1 cellular context compared by ENCODE assay signal in the genomic region with DNA sequence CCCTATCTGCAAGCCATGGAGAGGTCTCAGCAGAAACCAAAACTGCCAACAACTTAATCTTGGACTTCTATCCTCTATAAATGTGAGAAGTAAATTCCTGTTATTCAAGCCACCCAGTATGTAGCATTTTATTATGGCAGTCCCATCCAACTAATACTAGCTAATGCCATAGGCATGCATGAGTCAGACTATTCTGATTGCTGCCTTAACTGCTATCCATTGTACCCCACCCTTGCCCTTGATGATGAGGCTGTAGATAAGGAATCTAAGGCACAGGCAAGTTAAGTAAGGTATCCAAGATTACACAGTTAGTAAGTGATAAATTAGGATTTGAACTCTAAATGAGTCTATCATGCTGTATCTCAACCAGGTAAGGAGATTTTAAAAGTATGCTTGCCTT.
TF ChIP-seq lines count a peak whose summit lies in the region.

No MANE protein-coding gene starts in this region.

TF ChIP-seq in IMR-90, 13 proteins besides CTCF, POLR2A, EP300 and RAD21 (continued from another document):
- TF ChIP-seq, protein P1, sequence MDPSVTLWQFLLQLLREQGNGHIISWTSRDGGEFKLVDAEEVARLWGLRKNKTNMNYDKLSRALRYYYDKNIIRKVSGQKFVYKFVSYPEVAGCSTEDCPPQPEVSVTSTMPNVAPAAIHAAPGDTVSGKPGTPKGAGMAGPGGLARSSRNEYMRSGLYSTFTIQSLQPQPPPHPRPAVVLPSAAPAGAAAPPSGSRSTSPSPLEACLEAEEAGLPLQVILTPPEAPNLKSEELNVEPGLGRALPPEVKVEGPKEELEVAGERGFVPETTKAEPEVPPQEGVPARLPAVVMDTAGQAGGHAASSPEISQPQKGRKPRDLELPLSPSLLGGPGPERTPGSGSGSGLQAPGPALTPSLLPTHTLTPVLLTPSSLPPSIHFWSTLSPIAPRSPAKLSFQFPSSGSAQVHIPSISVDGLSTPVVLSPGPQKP (IDR thresholded peaks at IDR 0.05; ENCODE audit: borderline replicate concordance, low read depth, low read length), result no peak
- no peak for TF ChIP-seq RFX5 (IDR thresholded peaks at IDR 0.05; ENCODE audit: low read depth, low read length)
- TF ChIP-seq SMC3 (IDR thresholded peaks at IDR 0.05; ENCODE audit: low read depth, low read length), result no peak
- TF ChIP-seq FOS (IDR thresholded peaks at IDR 0.05; ENCODE audit: low read depth, low read length), result peak; percentile 58
